Comparison of ENCODE assay signal across 1 cellular context in genomic region chr10:22681301-22681700, GRCh38.
TF ChIP-seq lines count a peak whose summit lies in the region.

No MANE protein-coding gene starts in this region.

TF ChIP-seq in H1, 55 proteins besides CTCF, POLR2A, EP300 and RAD21:
- TF ChIP-seq GABPA (IDR thresholded peaks at IDR 0.05; ENCODE audit: borderline replicate concordance, insufficient read depth, low read length) = no peak
- TF ChIP-seq SUZ12 (IDR thresholded peaks at IDR 0.05; ENCODE audit: low read length) = no peak
- no peak for TF ChIP-seq RXRA (IDR thresholded peaks at IDR 0.05; ENCODE audit: insufficient read depth, low read depth, low read length)
- no peak for TF ChIP-seq HDAC6 (IDR thresholded peaks at IDR 0.05; ENCODE audit: low read depth, low read length)
- no peak for TF ChIP-seq CHD1 (IDR thresholded peaks at IDR 0.05; ENCODE audit: low read depth, low read length)
- TF ChIP-seq ZNF274 (IDR thresholded peaks at IDR 0.05; ENCODE audit: borderline replicate concordance, extremely low read depth, low read length) = no peak
- TF ChIP-seq ATF2 (IDR thresholded peaks at IDR 0.05; ENCODE audit: low read length) = no peak
- no peak for TF ChIP-seq NANOG (IDR thresholded peaks at IDR 0.05; ENCODE audit: insufficient read depth, low read depth, low read length, poor library complexity, severe bottlenecking)
- no peak for TF ChIP-seq RBBP5 (IDR thresholded peaks at IDR 0.05; ENCODE audit: borderline replicate concordance, low read depth, low read length)
- no peak for TF ChIP-seq KDM4A (IDR thresholded peaks at IDR 0.05; ENCODE audit: low read depth, low read length, severe bottlenecking)
